In the genomic region with DNA sequence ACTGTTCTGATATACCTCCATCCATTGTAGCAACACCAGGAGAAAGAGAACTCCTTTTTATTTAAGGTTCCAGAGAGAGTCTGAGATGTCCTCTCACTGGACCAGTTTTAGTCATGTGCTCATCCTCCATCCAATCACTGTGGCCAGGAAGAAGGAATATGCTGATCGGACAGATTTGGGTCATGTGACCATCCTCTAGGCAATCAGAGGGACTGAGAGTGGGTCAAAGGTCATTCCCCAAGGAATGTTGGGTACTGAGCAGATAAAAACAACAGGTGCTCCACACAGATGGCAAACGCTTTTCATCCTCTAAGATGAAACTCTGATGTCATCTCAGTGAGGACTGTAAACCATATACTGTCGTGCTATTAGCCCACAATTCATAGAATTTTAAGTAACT, we compare ENCODE assay signal across 2 cellular contexts.
TF ChIP-seq lines count a peak whose summit lies in the region.

No MANE protein-coding gene starts in this region.

TF ChIP-seq in HepG2, 621 proteins besides CTCF, POLR2A, EP300 and RAD21:
- TF ChIP-seq, protein P1, sequence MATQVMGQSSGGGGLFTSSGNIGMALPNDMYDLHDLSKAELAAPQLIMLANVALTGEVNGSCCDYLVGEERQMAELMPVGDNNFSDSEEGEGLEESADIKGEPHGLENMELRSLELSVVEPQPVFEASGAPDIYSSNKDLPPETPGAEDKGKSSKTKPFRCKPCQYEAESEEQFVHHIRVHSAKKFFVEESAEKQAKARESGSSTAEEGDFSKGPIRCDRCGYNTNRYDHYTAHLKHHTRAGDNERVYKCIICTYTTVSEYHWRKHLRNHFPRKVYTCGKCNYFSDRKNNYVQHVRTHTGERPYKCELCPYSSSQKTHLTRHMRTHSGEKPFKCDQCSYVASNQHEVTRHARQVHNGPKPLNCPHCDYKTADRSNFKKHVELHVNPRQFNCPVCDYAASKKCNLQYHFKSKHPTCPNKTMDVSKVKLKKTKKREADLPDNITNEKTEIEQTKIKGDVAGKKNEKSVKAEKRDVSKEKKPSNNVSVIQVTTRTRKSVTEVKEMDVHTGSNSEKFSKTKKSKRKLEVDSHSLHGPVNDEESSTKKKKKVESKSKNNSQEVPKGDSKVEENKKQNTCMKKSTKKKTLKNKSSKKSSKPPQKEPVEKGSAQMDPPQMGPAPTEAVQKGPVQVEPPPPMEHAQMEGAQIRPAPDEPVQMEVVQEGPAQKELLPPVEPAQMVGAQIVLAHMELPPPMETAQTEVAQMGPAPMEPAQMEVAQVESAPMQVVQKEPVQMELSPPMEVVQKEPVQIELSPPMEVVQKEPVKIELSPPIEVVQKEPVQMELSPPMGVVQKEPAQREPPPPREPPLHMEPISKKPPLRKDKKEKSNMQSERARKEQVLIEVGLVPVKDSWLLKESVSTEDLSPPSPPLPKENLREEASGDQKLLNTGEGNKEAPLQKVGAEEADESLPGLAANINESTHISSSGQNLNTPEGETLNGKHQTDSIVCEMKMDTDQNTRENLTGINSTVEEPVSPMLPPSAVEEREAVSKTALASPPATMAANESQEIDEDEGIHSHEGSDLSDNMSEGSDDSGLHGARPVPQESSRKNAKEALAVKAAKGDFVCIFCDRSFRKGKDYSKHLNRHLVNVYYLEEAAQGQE (IDR thresholded peaks at IDR 0.05; ENCODE audit: borderline replicate concordance in 1 of 2, low read depth in 1 of 2, low read length in 2 of 2): no peak
- TF ChIP-seq, protein P2, sequence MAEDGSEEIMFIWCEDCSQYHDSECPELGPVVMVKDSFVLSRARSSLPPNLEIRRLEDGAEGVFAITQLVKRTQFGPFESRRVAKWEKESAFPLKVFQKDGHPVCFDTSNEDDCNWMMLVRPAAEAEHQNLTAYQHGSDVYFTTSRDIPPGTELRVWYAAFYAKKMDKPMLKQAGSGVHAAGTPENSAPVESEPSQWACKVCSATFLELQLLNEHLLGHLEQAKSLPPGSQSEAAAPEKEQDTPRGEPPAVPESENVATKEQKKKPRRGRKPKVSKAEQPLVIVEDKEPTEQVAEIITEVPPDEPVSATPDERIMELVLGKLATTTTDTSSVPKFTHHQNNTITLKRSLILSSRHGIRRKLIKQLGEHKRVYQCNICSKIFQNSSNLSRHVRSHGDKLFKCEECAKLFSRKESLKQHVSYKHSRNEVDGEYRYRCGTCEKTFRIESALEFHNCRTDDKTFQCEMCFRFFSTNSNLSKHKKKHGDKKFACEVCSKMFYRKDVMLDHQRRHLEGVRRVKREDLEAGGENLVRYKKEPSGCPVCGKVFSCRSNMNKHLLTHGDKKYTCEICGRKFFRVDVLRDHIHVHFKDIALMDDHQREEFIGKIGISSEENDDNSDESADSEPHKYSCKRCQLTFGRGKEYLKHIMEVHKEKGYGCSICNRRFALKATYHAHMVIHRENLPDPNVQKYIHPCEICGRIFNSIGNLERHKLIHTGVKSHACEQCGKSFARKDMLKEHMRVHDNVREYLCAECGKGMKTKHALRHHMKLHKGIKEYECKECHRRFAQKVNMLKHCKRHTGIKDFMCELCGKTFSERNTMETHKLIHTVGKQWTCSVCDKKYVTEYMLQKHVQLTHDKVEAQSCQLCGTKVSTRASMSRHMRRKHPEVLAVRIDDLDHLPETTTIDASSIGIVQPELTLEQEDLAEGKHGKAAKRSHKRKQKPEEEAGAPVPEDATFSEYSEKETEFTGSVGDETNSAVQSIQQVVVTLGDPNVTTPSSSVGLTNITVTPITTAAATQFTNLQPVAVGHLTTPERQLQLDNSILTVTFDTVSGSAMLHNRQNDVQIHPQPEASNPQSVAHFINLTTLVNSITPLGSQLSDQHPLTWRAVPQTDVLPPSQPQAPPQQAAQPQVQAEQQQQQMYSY (CRISPR knock-in tag; IDR thresholded peaks at IDR 0.05): no peak
- TF ChIP-seq SRSF4 (IDR thresholded peaks at IDR 0.05; ENCODE audit: low read depth, low read length, poor library complexity, severe bottlenecking) (no peak), ZNF484 (CRISPR knock-in tag; IDR thresholded peaks at IDR 0.05; ENCODE audit: borderline replicate concordance, low read depth) (no peak), MAFK (conservative IDR thresholded peaks at IDR 0.05 in 1 of 2, IDR thresholded peaks at IDR 0.05 in 1 of 2; ENCODE audit: low read length in 2 of 2) (peak; percentile 92 to 94), MAFF (IDR thresholded peaks at IDR 0.05; ENCODE audit: low read depth, low read length) (peak; percentile 91)
- TF ChIP-seq, protein P3, sequence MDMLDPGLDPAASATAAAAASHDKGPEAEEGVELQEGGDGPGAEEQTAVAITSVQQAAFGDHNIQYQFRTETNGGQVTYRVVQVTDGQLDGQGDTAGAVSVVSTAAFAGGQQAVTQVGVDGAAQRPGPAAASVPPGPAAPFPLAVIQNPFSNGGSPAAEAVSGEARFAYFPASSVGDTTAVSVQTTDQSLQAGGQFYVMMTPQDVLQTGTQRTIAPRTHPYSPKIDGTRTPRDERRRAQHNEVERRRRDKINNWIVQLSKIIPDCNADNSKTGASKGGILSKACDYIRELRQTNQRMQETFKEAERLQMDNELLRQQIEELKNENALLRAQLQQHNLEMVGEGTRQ (IDR thresholded peaks at IDR 0.05; ENCODE audit: low read depth, low read length): 0 out of 2 replicates have a peak, but pooled peaks have one; percentile 44
- TF ChIP-seq, protein P3 (CRISPR knock-in tag; IDR thresholded peaks at IDR 0.05; ENCODE audit: borderline replicate concordance): peak; percentile 29; the same call in 1 of the 2 replicates

TF ChIP-seq in K562, 482 proteins besides CTCF, POLR2A, EP300 and RAD21 (continues in another document):
- TF ChIP-seq, protein P4, sequence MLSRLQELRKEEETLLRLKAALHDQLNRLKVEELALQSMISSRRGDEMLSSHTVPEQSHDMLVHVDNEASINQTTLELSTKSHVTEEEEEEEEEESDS (CRISPR knock-in tag; IDR thresholded peaks at IDR 0.05): no peak
- TF ChIP-seq, protein P5, sequence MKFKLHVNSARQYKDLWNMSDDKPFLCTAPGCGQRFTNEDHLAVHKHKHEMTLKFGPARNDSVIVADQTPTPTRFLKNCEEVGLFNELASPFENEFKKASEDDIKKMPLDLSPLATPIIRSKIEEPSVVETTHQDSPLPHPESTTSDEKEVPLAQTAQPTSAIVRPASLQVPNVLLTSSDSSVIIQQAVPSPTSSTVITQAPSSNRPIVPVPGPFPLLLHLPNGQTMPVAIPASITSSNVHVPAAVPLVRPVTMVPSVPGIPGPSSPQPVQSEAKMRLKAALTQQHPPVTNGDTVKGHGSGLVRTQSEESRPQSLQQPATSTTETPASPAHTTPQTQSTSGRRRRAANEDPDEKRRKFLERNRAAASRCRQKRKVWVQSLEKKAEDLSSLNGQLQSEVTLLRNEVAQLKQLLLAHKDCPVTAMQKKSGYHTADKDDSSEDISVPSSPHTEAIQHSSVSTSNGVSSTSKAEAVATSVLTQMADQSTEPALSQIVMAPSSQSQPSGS (CRISPR knock-in tag; IDR thresholded peaks at IDR 0.05): no peak
- TF ChIP-seq MAFF (IDR thresholded peaks at IDR 0.05; ENCODE audit: low read length) (peak; percentile 81; the same call in 1 of the 2 replicates), HEY1 (CRISPR knock-in tag; IDR thresholded peaks at IDR 0.05; ENCODE audit: borderline replicate concordance) (no peak), CEBPG (CRISPR knock-in tag; IDR thresholded peaks at IDR 0.05) (no peak), CEBPG (tag; conservative IDR thresholded peaks at IDR 0.05 in 1 of 2, IDR thresholded peaks at IDR 0.05 in 1 of 2) (no peak), NR2C1 (IDR thresholded peaks at IDR 0.05) (peak; percentile 87), NR2C1 (tag; IDR thresholded peaks at IDR 0.05) (peak; percentile 90), ZZZ3 (IDR thresholded peaks at IDR 0.05) (no peak), C11orf30 (IDR thresholded peaks at IDR 0.05; ENCODE audit: low read depth) (peak; percentile 91), HNRNPL (IDR thresholded peaks at IDR 0.05; ENCODE audit: low read depth, low read length) (no peak), CBFA2T2 (conservative IDR thresholded peaks at IDR 0.05) (peak; percentile 23; the same call in 1 of the 2 replicates), NR2C2 (CRISPR knock-in tag; IDR thresholded peaks at IDR 0.05) (no peak), NR2C2 (tag; IDR thresholded peaks at IDR 0.05) (peak; percentile 65; the same call in 1 of the 2 replicates), SNRNP70 (optimal IDR thresholded peaks at IDR 0.05; ENCODE audit: low read depth, low read length) (no peak), NFYB (IDR thresholded peaks at IDR 0.05; ENCODE audit: extremely low read depth, insufficient read length) (peak; percentile 14), POLR2AphosphoS2 (IDR thresholded peaks at IDR 0.05; ENCODE audit: low read length) (no peak), ARNT (IDR thresholded peaks at IDR 0.05) (no peak), CCNT2 (IDR thresholded peaks at IDR 0.05; ENCODE audit: borderline replicate concordance, extremely low read depth, insufficient read length, low read depth, low read length) (no peak), PCBP1 (IDR thresholded peaks at IDR 0.05; ENCODE audit: low read depth, low read length, poor library complexity, severe bottlenecking) (no peak), RAD51 (IDR thresholded peaks at IDR 0.05; ENCODE audit: borderline replicate concordance, low read depth) (peak; percentile 77)
- TF ChIP-seq, protein P6, sequence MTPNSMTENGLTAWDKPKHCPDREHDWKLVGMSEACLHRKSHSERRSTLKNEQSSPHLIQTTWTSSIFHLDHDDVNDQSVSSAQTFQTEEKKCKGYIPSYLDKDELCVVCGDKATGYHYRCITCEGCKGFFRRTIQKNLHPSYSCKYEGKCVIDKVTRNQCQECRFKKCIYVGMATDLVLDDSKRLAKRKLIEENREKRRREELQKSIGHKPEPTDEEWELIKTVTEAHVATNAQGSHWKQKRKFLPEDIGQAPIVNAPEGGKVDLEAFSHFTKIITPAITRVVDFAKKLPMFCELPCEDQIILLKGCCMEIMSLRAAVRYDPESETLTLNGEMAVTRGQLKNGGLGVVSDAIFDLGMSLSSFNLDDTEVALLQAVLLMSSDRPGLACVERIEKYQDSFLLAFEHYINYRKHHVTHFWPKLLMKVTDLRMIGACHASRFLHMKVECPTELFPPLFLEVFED (CRISPR knock-in tag; conservative IDR thresholded peaks at IDR 0.05): no peak
- TF ChIP-seq, protein P7, sequence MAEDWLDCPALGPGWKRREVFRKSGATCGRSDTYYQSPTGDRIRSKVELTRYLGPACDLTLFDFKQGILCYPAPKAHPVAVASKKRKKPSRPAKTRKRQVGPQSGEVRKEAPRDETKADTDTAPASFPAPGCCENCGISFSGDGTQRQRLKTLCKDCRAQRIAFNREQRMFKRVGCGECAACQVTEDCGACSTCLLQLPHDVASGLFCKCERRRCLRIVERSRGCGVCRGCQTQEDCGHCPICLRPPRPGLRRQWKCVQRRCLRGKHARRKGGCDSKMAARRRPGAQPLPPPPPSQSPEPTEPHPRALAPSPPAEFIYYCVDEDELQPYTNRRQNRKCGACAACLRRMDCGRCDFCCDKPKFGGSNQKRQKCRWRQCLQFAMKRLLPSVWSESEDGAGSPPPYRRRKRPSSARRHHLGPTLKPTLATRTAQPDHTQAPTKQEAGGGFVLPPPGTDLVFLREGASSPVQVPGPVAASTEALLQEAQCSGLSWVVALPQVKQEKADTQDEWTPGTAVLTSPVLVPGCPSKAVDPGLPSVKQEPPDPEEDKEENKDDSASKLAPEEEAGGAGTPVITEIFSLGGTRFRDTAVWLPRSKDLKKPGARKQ (CRISPR knock-in tag; IDR thresholded peaks at IDR 0.05): no peak
- TF ChIP-seq, protein P8, sequence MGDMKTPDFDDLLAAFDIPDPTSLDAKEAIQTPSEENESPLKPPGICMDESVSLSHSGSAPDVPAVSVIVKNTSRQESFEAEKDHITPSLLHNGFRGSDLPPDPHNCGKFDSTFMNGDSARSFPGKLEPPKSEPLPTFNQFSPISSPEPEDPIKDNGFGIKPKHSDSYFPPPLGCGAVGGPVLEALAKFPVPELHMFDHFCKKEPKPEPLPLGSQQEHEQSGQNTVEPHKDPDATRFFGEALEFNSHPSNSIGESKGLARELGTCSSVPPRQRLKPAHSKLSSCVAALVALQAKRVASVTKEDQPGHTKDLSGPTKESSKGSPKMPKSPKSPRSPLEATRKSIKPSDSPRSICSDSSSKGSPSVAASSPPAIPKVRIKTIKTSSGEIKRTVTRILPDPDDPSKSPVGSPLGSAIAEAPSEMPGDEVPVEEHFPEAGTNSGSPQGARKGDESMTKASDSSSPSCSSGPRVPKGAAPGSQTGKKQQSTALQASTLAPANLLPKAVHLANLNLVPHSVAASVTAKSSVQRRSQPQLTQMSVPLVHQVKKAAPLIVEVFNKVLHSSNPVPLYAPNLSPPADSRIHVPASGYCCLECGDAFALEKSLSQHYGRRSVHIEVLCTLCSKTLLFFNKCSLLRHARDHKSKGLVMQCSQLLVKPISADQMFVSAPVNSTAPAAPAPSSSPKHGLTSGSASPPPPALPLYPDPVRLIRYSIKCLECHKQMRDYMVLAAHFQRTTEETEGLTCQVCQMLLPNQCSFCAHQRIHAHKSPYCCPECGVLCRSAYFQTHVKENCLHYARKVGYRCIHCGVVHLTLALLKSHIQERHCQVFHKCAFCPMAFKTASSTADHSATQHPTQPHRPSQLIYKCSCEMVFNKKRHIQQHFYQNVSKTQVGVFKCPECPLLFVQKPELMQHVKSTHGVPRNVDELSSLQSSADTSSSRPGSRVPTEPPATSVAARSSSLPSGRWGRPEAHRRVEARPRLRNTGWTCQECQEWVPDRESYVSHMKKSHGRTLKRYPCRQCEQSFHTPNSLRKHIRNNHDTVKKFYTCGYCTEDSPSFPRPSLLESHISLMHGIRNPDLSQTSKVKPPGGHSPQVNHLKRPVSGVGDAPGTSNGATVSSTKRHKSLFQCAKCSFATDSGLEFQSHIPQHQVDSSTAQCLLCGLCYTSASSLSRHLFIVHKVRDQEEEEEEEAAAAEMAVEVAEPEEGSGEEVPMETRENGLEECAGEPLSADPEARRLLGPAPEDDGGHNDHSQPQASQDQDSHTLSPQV (IDR thresholded peaks at IDR 0.05): no peak
- TF ChIP-seq, protein P9, sequence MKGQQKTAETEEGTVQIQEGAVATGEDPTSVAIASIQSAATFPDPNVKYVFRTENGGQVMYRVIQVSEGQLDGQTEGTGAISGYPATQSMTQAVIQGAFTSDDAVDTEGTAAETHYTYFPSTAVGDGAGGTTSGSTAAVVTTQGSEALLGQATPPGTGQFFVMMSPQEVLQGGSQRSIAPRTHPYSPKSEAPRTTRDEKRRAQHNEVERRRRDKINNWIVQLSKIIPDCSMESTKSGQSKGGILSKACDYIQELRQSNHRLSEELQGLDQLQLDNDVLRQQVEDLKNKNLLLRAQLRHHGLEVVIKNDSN (CRISPR knock-in tag; IDR thresholded peaks at IDR 0.05): 0 out of 2 replicates have a peak, but pooled peaks have one; percentile 18
- TF ChIP-seq, protein P10, sequence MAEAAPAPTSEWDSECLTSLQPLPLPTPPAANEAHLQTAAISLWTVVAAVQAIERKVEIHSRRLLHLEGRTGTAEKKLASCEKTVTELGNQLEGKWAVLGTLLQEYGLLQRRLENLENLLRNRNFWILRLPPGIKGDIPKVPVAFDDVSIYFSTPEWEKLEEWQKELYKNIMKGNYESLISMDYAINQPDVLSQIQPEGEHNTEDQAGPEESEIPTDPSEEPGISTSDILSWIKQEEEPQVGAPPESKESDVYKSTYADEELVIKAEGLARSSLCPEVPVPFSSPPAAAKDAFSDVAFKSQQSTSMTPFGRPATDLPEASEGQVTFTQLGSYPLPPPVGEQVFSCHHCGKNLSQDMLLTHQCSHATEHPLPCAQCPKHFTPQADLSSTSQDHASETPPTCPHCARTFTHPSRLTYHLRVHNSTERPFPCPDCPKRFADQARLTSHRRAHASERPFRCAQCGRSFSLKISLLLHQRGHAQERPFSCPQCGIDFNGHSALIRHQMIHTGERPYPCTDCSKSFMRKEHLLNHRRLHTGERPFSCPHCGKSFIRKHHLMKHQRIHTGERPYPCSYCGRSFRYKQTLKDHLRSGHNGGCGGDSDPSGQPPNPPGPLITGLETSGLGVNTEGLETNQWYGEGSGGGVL (CRISPR knock-in tag; IDR thresholded peaks at IDR 0.05): no peak
